In genomic region chr10:56383806-56384205, GRCh38 we compare ENCODE assay signal across 17 cellular contexts. TPM values are rescaled to one million over a fixed set of nuclear protein-coding genes. Genes with fewer than 3 reads are reported as not detected.
A peak's percentile ranks its signal among the peaks of the same experiment; 100 is the strongest.
DNase-seq lines count a peak whose midpoint lies in the region; ATAC-seq and TF ChIP-seq lines count a peak whose summit lies in the region.
"Had no signal": no experiment of that assay in that cellular context is flagged by ENCODE, and none has a peak within 500 bp of the region (broad histone marks: within the 10 kb centered on the region; RNA-seq: fewer than 3 reads in every experiment).

No MANE protein-coding gene starts in this region.

- TF ChIP-seq POLR2A in breast epithelium (IDR thresholded peaks at IDR 0.05): no peak

- H3K27me3 ChIP-seq in breast epithelium: no peaks in the 10 kb centered on the region
- no peaks in the 10 kb centered on the region for H3K27me3 ChIP-seq in mesenchymal stem cell (ENCODE audit: control insufficient read depth in 1 of 2, insufficient read depth in 1 of 2, low read length in 2 of 2)
- H3K27me3 ChIP-seq: BLaER1 had no signal

- H3K27ac ChIP-seq in breast epithelium (no peak overlapping the region), mesenchymal stem cell (ENCODE audit: low read length, poor library complexity, severe bottlenecking) (no peak overlapping the region)
- H3K27ac ChIP-seq: BLaER1 had no signal

- no peak overlapping the region for H4K8ac ChIP-seq in mesenchymal stem cell (ENCODE audit: low read length)

- POLR2A ChIA-PET in MCF 10A (lab: Yijun Ruan, JAX): interaction anchor here (0.6 kb wide), 1 partner anchor 20 kb away, joined by 3 read pairs; no protein-coding TSS in a partner anchor
- POLR2A ChIA-PET in naive thymus-derived CD8-positive, alpha-beta T cell (lab: Charles Lee): no interaction called here

- no peak for DNase-seq in MCF 10A (ENCODE audit: unreplicated experiment)
- DNase-seq in breast epithelium (ENCODE audit: low spot score in 2 of 2): no peak
- peak; percentile 19 for DNase-seq in astrocyte of the cerebellum (ENCODE audit: low read depth)
- DNase-seq in iris pigment epithelial cell (ENCODE audit: low read depth): peak; percentile 16
- DNase-seq in naive thymus-derived CD8-positive, alpha-beta T cell: no peak
- no peak for DNase-seq in mesenchymal stem cell
- DNase-seq: 8988T; CD4-positive, alpha-beta memory T cell; DMS153; DMS79; GDM1; GOT3; H9 had no signal

- H3K4me1 ChIP-seq in breast epithelium (no peaks in the 10 kb centered on the region), mesenchymal stem cell (ENCODE audit: control insufficient read depth, insufficient read depth, low read depth, low read length) (no peaks in the 10 kb centered on the region)
- H3K4me1 ChIP-seq: BLaER1 had no signal

- BruUV-seq in MCF 10A (replicated peaks; lab: Mats Ljungman, UMichigan): no TSS peak

- no peak overlapping the region for H2BK15ac ChIP-seq in mesenchymal stem cell (ENCODE audit: low read depth, poor library complexity, severe bottlenecking)

- H3K36me3 Mint-ChIP-seq in MCF 10A (ENCODE audit: insufficient read depth, unreplicated experiment): no peaks in the 10 kb centered on the region
- H3K36me3 Mint-ChIP-seq in naive thymus-derived CD8-positive, alpha-beta T cell: no peaks in the 10 kb centered on the region
- H3K36me3 Mint-ChIP-seq: CD14-positive monocyte; CD4-positive, alpha-beta memory T cell had no signal

- H3K4me3 ChIP-seq in breast epithelium (no peak overlapping the region), astrocyte of the cerebellum (ENCODE audit: low read depth, low read length) (no peak overlapping the region), mesenchymal stem cell (ENCODE audit: insufficient read depth in 1 of 2, low read depth in 1 of 2, low read length in 2 of 2) (no peak overlapping the region)
- H3K4me3 ChIP-seq: BLaER1 had no signal

- no peak overlapping the region for H2AK5ac ChIP-seq in mesenchymal stem cell (ENCODE audit: low read length, severe bottlenecking)

- no peaks in the 10 kb centered on the region for H3K27me3 Mint-ChIP-seq in MCF 10A (ENCODE audit: insufficient read depth, unreplicated experiment)
- peaks cover 0 to 6% (median 0%) of the 10 kb centered on the region in 5 donors for H3K27me3 Mint-ChIP-seq in naive thymus-derived CD8-positive, alpha-beta T cell
- H3K27me3 Mint-ChIP-seq: CD4-positive, alpha-beta memory T cell had no signal

- H3K27ac Mint-ChIP-seq in MCF 10A (ENCODE audit: low read depth, unreplicated experiment): peak overlapping the region; percentile 81
- H3K27ac Mint-ChIP-seq in naive thymus-derived CD8-positive, alpha-beta T cell: no peak overlapping the region
- H3K27ac Mint-ChIP-seq: CD14-positive monocyte; CD4-positive, alpha-beta memory T cell; H9 had no signal

- TF ChIP-seq CTCF in MCF 10A (IDR thresholded peaks at IDR 0.05; ENCODE audit: unreplicated experiment) (no peak), breast epithelium (IDR thresholded peaks at IDR 0.05) (no peak), astrocyte of the cerebellum (IDR thresholded peaks at IDR 0.05; ENCODE audit: low read depth, low read length, missing control alignments) (no peak)

- H3K36me3 ChIP-seq in breast epithelium (no peaks in the 10 kb centered on the region), mesenchymal stem cell (ENCODE audit: control insufficient read depth in 1 of 2, insufficient read depth in 2 of 2, low read depth in 1 of 2, low read length in 2 of 2) (no peaks in the 10 kb centered on the region)
- H3K36me3 ChIP-seq: BLaER1 had no signal

- H4K91ac ChIP-seq in mesenchymal stem cell (ENCODE audit: low read length): no peak overlapping the region

- no peak overlapping the region for H3K23ac ChIP-seq in mesenchymal stem cell (ENCODE audit: low read length in 2 of 2)

- H2BK12ac ChIP-seq in mesenchymal stem cell (ENCODE audit: low read length in 2 of 2): no peak overlapping the region

- in situ Hi-C loops in astrocyte of the cerebellum (cut with HindIII; ENCODE audit: low sequenced_read_pairs): no loop called here

- H2BK5ac ChIP-seq in mesenchymal stem cell (ENCODE audit: low read depth, low read length, poor library complexity, severe bottlenecking): no peak overlapping the region

- H3K9ac ChIP-seq in mesenchymal stem cell (ENCODE audit: low read length): no peak overlapping the region
- H3K9ac ChIP-seq: BLaER1 had no signal

- no peak overlapping the region for H3K14ac ChIP-seq in mesenchymal stem cell (ENCODE audit: low read length in 2 of 2)

- no peak for ATAC-seq in naive thymus-derived CD8-positive, alpha-beta T cell
- ATAC-seq in GM21360 (IDR thresholded peaks at IDR 0.05; ENCODE audit: unreplicated experiment): no peak
- no peak for ATAC-seq in HG02885 (IDR thresholded peaks at IDR 0.05; ENCODE audit: poor library complexity, unreplicated experiment)

- no peak overlapping the region for H3K4ac ChIP-seq in mesenchymal stem cell (ENCODE audit: low read depth in 1 of 2, low read length in 2 of 2)

- peak overlapping the region; percentile 36 for H3K4me3 Mint-ChIP-seq in MCF 10A (ENCODE audit: unreplicated experiment)
- H3K4me3 Mint-ChIP-seq in naive thymus-derived CD8-positive, alpha-beta T cell: no peak overlapping the region
- H3K4me3 Mint-ChIP-seq: CD14-positive monocyte; CD4-positive, alpha-beta memory T cell; H9 had no signal

- no peak overlapping the region for H2AFZ ChIP-seq in mesenchymal stem cell (ENCODE audit: low read depth, low read length)

- H3K9me3 Mint-ChIP-seq in MCF 10A (ENCODE audit: unreplicated experiment): no peaks in the 10 kb centered on the region
- H3K9me3 Mint-ChIP-seq in naive thymus-derived CD8-positive, alpha-beta T cell: peaks cover 0 to 17% (median 3%) of the 10 kb centered on the region in 9 donors

- peaks cover 52% of the 10 kb centered on the region for H3K4me1 Mint-ChIP-seq in MCF 10A (ENCODE audit: insufficient read depth, unreplicated experiment)
- no peaks in the 10 kb centered on the region for H3K4me1 Mint-ChIP-seq in naive thymus-derived CD8-positive, alpha-beta T cell
- H3K4me1 Mint-ChIP-seq: CD14-positive monocyte; CD4-positive, alpha-beta memory T cell; H9 had no signal

- no peak overlapping the region for H2BK120ac ChIP-seq in mesenchymal stem cell (ENCODE audit: low read depth, low read length)

- intact Hi-C loops in MCF 10A (cut with micrococcal nuclease) (no loop called here), breast epithelium (cut with DNase I; ENCODE audit: low total_unique reads) (no loop called here)

- H3K9me3 ChIP-seq in breast epithelium (no peaks in the 10 kb centered on the region), mesenchymal stem cell (ENCODE audit: control insufficient read depth, low read length) (peaks cover 10% of the 10 kb centered on the region)
- H3K9me3 ChIP-seq: BLaER1 had no signal

- no peak overlapping the region for H3K18ac ChIP-seq in mesenchymal stem cell (ENCODE audit: low read depth in 1 of 2, low read length in 2 of 2)

- H3K79me1 ChIP-seq in mesenchymal stem cell (replicated peaks; ENCODE audit: low read length, poor library complexity, severe bottlenecking): no peaks in the 10 kb centered on the region

- H3K4me2 ChIP-seq in mesenchymal stem cell (ENCODE audit: low read length, poor library complexity, severe bottlenecking): no peak overlapping the region
- H3K4me2 ChIP-seq: BLaER1 had no signal

- CTCF ChIA-PET in MCF 10A (lab: Yijun Ruan, JAX): no interaction called here

RNA-seq across cellular contexts. Expression of gene ZWINT, which starts 22.7 kb away (rescaled TPM):
- 16.0 and 30.4 TPM in 2 replicates for total RNA-seq in MCF 10A (2022)
- total RNA-seq in breast epithelium: 1 to 10 TPM; 1.3 to 5.0 (median 3.0) TPM
- 1 to 10 TPM; 3.3 to 4.4 TPM for total RNA-seq in naive thymus-derived CD8-positive, alpha-beta T cell
- polyA plus RNA-seq in naive thymus-derived CD8-positive, alpha-beta T cell: 1 to 10 TPM; 6.3 to 7.9 (median 6.4) TPM
- polyA plus RNA-seq in mesenchymal stem cell (2013, experiment 1 of 2): 7.4 TPM
- 7.8 TPM for polyA plus RNA-seq in mesenchymal stem cell (2013, experiment 2 of 2)

Comparison
In these comparisons a context has a peak if more than half of its experiments do, and no peak if none do; other contexts are left out.
1. DNase-seq: peak in astrocyte of the cerebellum (single experiment) and iris pigment epithelial cell (single experiment); none in MCF 10A (single experiment), breast epithelium (0 of 2), naive thymus-derived CD8-positive, alpha-beta T cell (0 of 10) and mesenchymal stem cell (single experiment).